9 cellular contexts compared by ENCODE assay signal in genomic region chr11:1390603-1391164, GRCh38. TPM values are rescaled to one million over a fixed set of nuclear protein-coding genes. Genes with fewer than 3 reads are reported as not detected.
DNase-seq lines count a peak whose midpoint lies in the region; ATAC-seq and TF ChIP-seq lines count a peak whose summit lies in the region.
"Had no signal": no experiment of that assay in that cellular context is flagged by ENCODE, and none has a peak within 500 bp of the region (broad histone marks: within the 10 kb centered on the region; RNA-seq: fewer than 3 reads in every experiment).

No MANE protein-coding gene starts in this region.

- no peaks in the 10 kb centered on the region for H3K9me3 Mint-ChIP-seq in stimulated activated naive CD8-positive, alpha-beta T cell treated with anti-CD3 and anti-CD28 coated beads, Interleukin-15, Interleukin-2, amounts not matched to agents 100 ng/mL and 50 ng/mL, for 24 hours
- no peaks in the 10 kb centered on the region for H3K9me3 Mint-ChIP-seq in type B pancreatic cell

- H3K9me3 ChIP-seq in ascending aorta = no peaks in the 10 kb centered on the region

- DNase-seq in stimulated activated naive CD8-positive, alpha-beta T cell treated with anti-CD3 and anti-CD28 coated beads, Interleukin-15, Interleukin-2, amounts not matched to agents 100 U/mL and 50 U/mL, for 24 hours = no peak
- DNase-seq in medulla oblongata (ENCODE audit: extremely low spot score) (peak; percentile 31), type B pancreatic cell (ENCODE audit: extremely low spot score, unreplicated experiment) (no peak), ascending aorta (ENCODE audit: low spot score in 2 of 2) (no peak)
- DNase-seq: effector CD4-positive, alpha-beta T cell had no signal

- no peak for ATAC-seq in stimulated activated naive CD8-positive, alpha-beta T cell treated with anti-CD3 and anti-CD28 coated beads, Interleukin-15, Interleukin-2, amounts not matched to agents 100 U/mL and 50 U/mL, for 24 hours
- ATAC-seq in GM19397 (IDR thresholded peaks at IDR 0.05; ENCODE audit: unreplicated experiment) (no peak), GM21526 (IDR thresholded peaks at IDR 0.05; ENCODE audit: low FRiP score, unreplicated experiment) (no peak)

- no peak overlapping the region for H3K27ac Mint-ChIP-seq in stimulated activated naive CD8-positive, alpha-beta T cell treated with anti-CD3 and anti-CD28 coated beads, Interleukin-15, Interleukin-2, amounts not matched to agents 100 ng/mL and 50 ng/mL, for 24 hours
- H3K27ac Mint-ChIP-seq in type B pancreatic cell = no peak overlapping the region

- peaks cover 4 to 11% of the 10 kb centered on the region in 2 donors for H3K4me1 ChIP-seq in ascending aorta

- TF ChIP-seq CTCF in type B pancreatic cell (conservative IDR thresholded peaks at IDR 0.05) (no peak), ascending aorta (IDR thresholded peaks at IDR 0.05) (no peak)

- H3K4me1 Mint-ChIP-seq in stimulated activated naive CD8-positive, alpha-beta T cell treated with anti-CD3 and anti-CD28 coated beads, Interleukin-15, Interleukin-2, amounts not matched to agents 100 ng/mL and 50 ng/mL, for 24 hours (ENCODE audit: low read depth) = peaks cover 8% of the 10 kb centered on the region
- peaks cover 10% of the 10 kb centered on the region for H3K4me1 Mint-ChIP-seq in type B pancreatic cell (ENCODE audit: unreplicated experiment)

- intact Hi-C loops in ascending aorta (cut with DNase I) = no loop called here

- peak overlapping the region in 1 of 2 donors; percentile 18 for H3K4me3 ChIP-seq in ascending aorta

- peaks cover 24% of the 10 kb centered on the region for H3K27me3 ChIP-seq in ascending aorta

- H3K4me3 Mint-ChIP-seq in stimulated activated naive CD8-positive, alpha-beta T cell treated with anti-CD3 and anti-CD28 coated beads, Interleukin-15, Interleukin-2, amounts not matched to agents 100 ng/mL and 50 ng/mL, for 24 hours = peak overlapping the region; percentile 35
- H3K4me3 Mint-ChIP-seq in type B pancreatic cell = peak overlapping the region; percentile 81

- peaks cover 30% of the 10 kb centered on the region for H3K27me3 Mint-ChIP-seq in stimulated activated naive CD8-positive, alpha-beta T cell treated with anti-CD3 and anti-CD28 coated beads, Interleukin-15, Interleukin-2, amounts not matched to agents 100 ng/mL and 50 ng/mL, for 24 hours
- peaks cover 38% of the 10 kb centered on the region for H3K27me3 Mint-ChIP-seq in type B pancreatic cell

- no peaks in the 10 kb centered on the region for H3K36me3 Mint-ChIP-seq in stimulated activated naive CD8-positive, alpha-beta T cell treated with anti-CD3 and anti-CD28 coated beads, Interleukin-15, Interleukin-2, amounts not matched to agents 100 ng/mL and 50 ng/mL, for 24 hours (ENCODE audit: low read depth)
- H3K36me3 Mint-ChIP-seq in type B pancreatic cell = no peaks in the 10 kb centered on the region

- H3K27ac ChIP-seq in cingulate gyrus (ENCODE audit: low read depth, low read length) (peak overlapping the region; percentile 69), ascending aorta (no peak overlapping the region)

- no peaks in the 10 kb centered on the region for H3K36me3 ChIP-seq in ascending aorta

RNA-seq across cellular contexts. Expression of gene BRSK2, which starts 0.9 kb away (rescaled TPM):
- total RNA-seq in type B pancreatic cell (ENCODE audit: low replicate concordance) (8.6 and 13.8 TPM in 2 replicates), ascending aorta (9.3 TPM)
